Comparison of ENCODE assay signal across 14 cellular contexts in the genomic region with DNA sequence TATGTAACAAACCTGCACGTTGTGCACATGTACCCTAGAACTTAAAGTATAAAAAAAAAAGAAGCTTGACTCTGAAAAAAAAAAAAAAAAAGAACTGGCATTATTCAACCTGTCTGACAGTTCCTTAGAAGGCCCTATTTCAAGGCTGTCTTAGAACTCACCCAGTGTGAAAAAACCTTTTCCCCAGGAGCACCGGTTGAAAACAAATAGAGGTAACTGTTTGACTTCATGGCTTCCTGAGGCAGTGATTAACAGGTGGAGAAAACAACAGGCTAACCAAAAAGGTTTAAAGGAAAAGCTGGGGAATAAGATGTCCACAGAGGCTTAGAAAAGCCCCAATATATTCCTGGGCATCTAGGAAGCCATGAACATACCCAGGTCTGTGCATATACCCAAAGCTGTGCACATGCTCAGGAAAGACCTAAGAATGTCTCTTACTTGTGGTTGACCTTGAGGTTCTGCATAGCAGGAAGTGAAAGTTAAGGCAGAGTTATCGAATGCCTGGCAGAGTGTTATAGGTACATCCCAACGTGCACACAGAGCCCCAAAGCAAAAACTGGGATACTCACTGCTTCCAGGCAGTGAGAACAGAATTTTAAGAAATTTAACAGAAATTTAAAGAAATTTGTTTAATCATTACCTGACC. TPM values are rescaled to one million over a fixed set of nuclear protein-coding genes. Genes with fewer than 3 reads are reported as not detected.
DNase-seq lines count a peak whose midpoint lies in the region; ATAC-seq and TF ChIP-seq lines count a peak whose summit lies in the region.
"Had no signal": no experiment of that assay in that cellular context is flagged by ENCODE, and none has a peak within 500 bp of the region (broad histone marks: within the 10 kb centered on the region; RNA-seq: fewer than 3 reads in every experiment).

No MANE protein-coding gene starts in this region.

- peaks cover 83% of the 10 kb centered on the region for H3K79me2 ChIP-seq in DND-41 (ENCODE audit: insufficient read depth, low read length)

- peaks cover 48% of the 10 kb centered on the region for H3K36me3 ChIP-seq in DND-41 (ENCODE audit: insufficient read depth, low read length)

- H4K20me1 ChIP-seq in DND-41 (ENCODE audit: insufficient read depth, low read length): peaks cover 8% of the 10 kb centered on the region; the same call in 1 of the 2 replicates

- no peak overlapping the region for H3K4me2 ChIP-seq in DND-41 (ENCODE audit: insufficient read depth, low read length)

- DNase-seq in DND-41 (no peak), cortex of kidney (lab: John Stamatoyannopoulos, UW) (no peak), NCI-H226 (no peak), pons (ENCODE audit: low spot score) (no peak), NCI-H526 treated with DMSO at 0.1 percent for 48 hours (lab: John Stamatoyannopoulos, UW) (no peak)
- peak; percentile 81 for DNase-seq in Jurkat, Clone E6-1 (ENCODE audit: low read depth, low spot score)
- peak; percentile 7 for DNase-seq in activated CD8-positive, alpha-beta T cell treated with anti-CD3 and anti-CD28 coated beads for 36 hours
- DNase-seq: BE2C, heart right ventricle, mesenchymal stem cell, SHP77 treated with DMSO at 0.1 percent for 48 hours had no signal

- H3K27me3 Mint-ChIP-seq in activated CD8-positive, alpha-beta T cell treated with anti-CD3 and anti-CD28 coated beads for 36 hours: no peaks in the 10 kb centered on the region

- H3K4me3 Mint-ChIP-seq in activated CD8-positive, alpha-beta T cell treated with anti-CD3 and anti-CD28 coated beads for 36 hours: no peak overlapping the region

- peaks cover 5% of the 10 kb centered on the region for H3K9me3 ChIP-seq in DND-41 (ENCODE audit: insufficient read depth, low read length, severe bottlenecking)
- H3K9me3 ChIP-seq: BE2C, prostate gland, thoracic aorta had no signal

- H2AFZ ChIP-seq in DND-41 (ENCODE audit: low read depth, low read length): no peak overlapping the region

- no peak overlapping the region for H3K4me3 ChIP-seq in DND-41 (ENCODE audit: low read depth in 1 of 2, low read length in 2 of 2)
- H3K4me3 ChIP-seq in Jurkat, Clone E6-1 (ENCODE audit: low read length): peak overlapping the region; percentile 33
- H3K4me3 ChIP-seq: heart right ventricle, prostate gland, thoracic aorta had no signal

- H3K36me3 Mint-ChIP-seq in activated CD8-positive, alpha-beta T cell treated with anti-CD3 and anti-CD28 coated beads for 36 hours (ENCODE audit: low read depth): peaks cover 53% of the 10 kb centered on the region

- CTCF ChIA-PET in activated CD8-positive, alpha-beta T cell treated with anti-CD3 and anti-CD28 coated beads for 36 hours (lab: Charles Lee): no interaction called here

- POLR2A ChIA-PET in activated CD8-positive, alpha-beta T cell treated with anti-CD3 and anti-CD28 coated beads for 36 hours (lab: Charles Lee): interaction anchor here (1.0 to 1.5 kb wide), 2 partner anchors 10 to 100 kb away, joined by 3 to 4 read pairs; no protein-coding TSS in a partner anchor

- H3K27me3 ChIP-seq in DND-41 (ENCODE audit: insufficient read depth, low read length, poor library complexity): no peaks in the 10 kb centered on the region
- H3K27me3 ChIP-seq: BE2C, heart right ventricle had no signal

- peak overlapping the region; percentile 84 for H3K27ac Mint-ChIP-seq in activated CD8-positive, alpha-beta T cell treated with anti-CD3 and anti-CD28 coated beads for 36 hours

- H3K4me1 ChIP-seq in DND-41 (ENCODE audit: insufficient read depth, low read length): no peaks in the 10 kb centered on the region; the same call in 1 of the 2 replicates
- H3K4me1 ChIP-seq: BE2C, prostate gland had no signal

- H3K27ac ChIP-seq in DND-41 (ENCODE audit: low read length): no peak overlapping the region
- H3K27ac ChIP-seq: heart right ventricle, prostate gland, thoracic aorta had no signal

- TF ChIP-seq CTCF in DND-41 (IDR thresholded peaks at IDR 0.05; ENCODE audit: borderline replicate concordance, extremely low read depth, low read length, poor library complexity, severe bottlenecking): no peak
- no peak for TF ChIP-seq CTCF in activated CD8-positive, alpha-beta T cell treated with anti-CD3 and anti-CD28 coated beads for 36 hours (IDR thresholded peaks at IDR 0.05)

- H3K4me1 Mint-ChIP-seq in activated CD8-positive, alpha-beta T cell treated with anti-CD3 and anti-CD28 coated beads for 36 hours (ENCODE audit: low read depth): peaks cover 30% of the 10 kb centered on the region

- H3K9ac ChIP-seq in DND-41 (ENCODE audit: low read depth, low read length): no peak overlapping the region

- intact Hi-C loops in activated CD8-positive, alpha-beta T cell treated with anti-CD3 and anti-CD28 coated beads for 36 hours (cut with micrococcal nuclease): no loop called here

- peak; percentile 76 for ATAC-seq in DND-41 (ENCODE audit: insufficient read depth, low read depth)
- peak; percentile 60 for ATAC-seq in GM19035 (IDR thresholded peaks at IDR 0.05; ENCODE audit: unreplicated experiment)
- peak; percentile 69 for ATAC-seq in activated CD8-positive, alpha-beta T cell treated with anti-CD3 and anti-CD28 coated beads for 36 hours
- ATAC-seq: heart right ventricle had no signal

- H3K9me3 Mint-ChIP-seq in activated CD8-positive, alpha-beta T cell treated with anti-CD3 and anti-CD28 coated beads for 36 hours: peaks cover 14% of the 10 kb centered on the region

RNA-seq across cellular contexts. Expression of a gene that starts 7.0 kb away (rescaled TPM):
- 85.3 TPM for polyA plus RNA-seq in Jurkat, Clone E6-1 (2012; ENCODE audit: insufficient read depth, insufficient read length)
- total RNA-seq in activated CD8-positive, alpha-beta T cell treated with anti-CD3 and anti-CD28 coated beads for 36 hours: 10 to 100 TPM; 68.6 to 72.6 TPM

RNA-seq across cellular contexts. Expression of a gene that starts 33.3 kb away (rescaled TPM):
- not detected for polyA plus RNA-seq in Jurkat, Clone E6-1 (2012; ENCODE audit: insufficient read depth, insufficient read length)
- total RNA-seq in activated CD8-positive, alpha-beta T cell treated with anti-CD3 and anti-CD28 coated beads for 36 hours: not detected

RNA-seq across cellular contexts. Expression of a gene that starts 50.7 kb away (rescaled TPM):
- 84.4 TPM for polyA plus RNA-seq in Jurkat, Clone E6-1 (2012; ENCODE audit: insufficient read depth, insufficient read length)
- total RNA-seq in activated CD8-positive, alpha-beta T cell treated with anti-CD3 and anti-CD28 coated beads for 36 hours: 10 to 100 TPM; 56.0 to 60.3 TPM

Comparison
In these comparisons a context has a peak if more than half of its experiments do, and no peak if none do; other contexts are left out.
1. DNase-seq: peak in Jurkat, Clone E6-1 (single experiment) and activated CD8-positive, alpha-beta T cell treated with anti-CD3 and anti-CD28 coated beads for 36 hours (single experiment); none in DND-41 (single experiment), cortex of kidney (single experiment), NCI-H226 (single experiment), pons (single experiment) and NCI-H526 treated with DMSO at 0.1 percent for 48 hours (single experiment).
2. Peak in every context shown above with its lines, with median percentiles within 50 percentile points of each other: ATAC-seq.